In the genomic region with DNA sequence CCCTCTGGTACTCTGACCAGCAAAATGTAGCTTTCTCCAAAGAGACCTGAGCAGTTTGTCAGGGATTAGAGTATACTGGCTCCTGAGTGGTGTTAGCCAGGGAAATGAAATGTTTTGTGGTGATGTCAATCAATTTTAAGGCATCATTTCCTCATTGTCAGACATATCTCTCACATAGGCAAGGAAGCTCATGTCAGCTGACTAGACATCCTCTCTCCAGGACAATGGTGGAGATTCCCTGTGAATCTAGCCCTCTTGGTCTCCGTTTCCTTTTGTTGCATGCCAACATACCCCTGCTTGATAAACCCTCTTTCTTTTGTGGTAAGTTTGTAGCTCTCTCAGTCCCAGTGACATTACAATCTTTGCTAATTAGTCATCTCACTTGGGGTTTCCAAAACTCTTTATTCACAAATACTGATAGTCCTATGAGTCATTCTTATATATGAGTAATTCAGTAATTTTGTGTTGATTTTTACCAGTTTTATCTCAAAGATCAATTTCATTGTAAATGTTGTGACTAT, we compare ENCODE assay signal across 1 cellular context.
A peak's percentile ranks its signal among the peaks of the same experiment; 100 is the strongest.
TF ChIP-seq lines count a peak whose summit lies in the region.

No MANE protein-coding gene starts in this region.

TF ChIP-seq in GM12878, 131 proteins besides CTCF, POLR2A, EP300 and RAD21 (continued from another document and continues in another):
- TF ChIP-seq, protein P1, sequence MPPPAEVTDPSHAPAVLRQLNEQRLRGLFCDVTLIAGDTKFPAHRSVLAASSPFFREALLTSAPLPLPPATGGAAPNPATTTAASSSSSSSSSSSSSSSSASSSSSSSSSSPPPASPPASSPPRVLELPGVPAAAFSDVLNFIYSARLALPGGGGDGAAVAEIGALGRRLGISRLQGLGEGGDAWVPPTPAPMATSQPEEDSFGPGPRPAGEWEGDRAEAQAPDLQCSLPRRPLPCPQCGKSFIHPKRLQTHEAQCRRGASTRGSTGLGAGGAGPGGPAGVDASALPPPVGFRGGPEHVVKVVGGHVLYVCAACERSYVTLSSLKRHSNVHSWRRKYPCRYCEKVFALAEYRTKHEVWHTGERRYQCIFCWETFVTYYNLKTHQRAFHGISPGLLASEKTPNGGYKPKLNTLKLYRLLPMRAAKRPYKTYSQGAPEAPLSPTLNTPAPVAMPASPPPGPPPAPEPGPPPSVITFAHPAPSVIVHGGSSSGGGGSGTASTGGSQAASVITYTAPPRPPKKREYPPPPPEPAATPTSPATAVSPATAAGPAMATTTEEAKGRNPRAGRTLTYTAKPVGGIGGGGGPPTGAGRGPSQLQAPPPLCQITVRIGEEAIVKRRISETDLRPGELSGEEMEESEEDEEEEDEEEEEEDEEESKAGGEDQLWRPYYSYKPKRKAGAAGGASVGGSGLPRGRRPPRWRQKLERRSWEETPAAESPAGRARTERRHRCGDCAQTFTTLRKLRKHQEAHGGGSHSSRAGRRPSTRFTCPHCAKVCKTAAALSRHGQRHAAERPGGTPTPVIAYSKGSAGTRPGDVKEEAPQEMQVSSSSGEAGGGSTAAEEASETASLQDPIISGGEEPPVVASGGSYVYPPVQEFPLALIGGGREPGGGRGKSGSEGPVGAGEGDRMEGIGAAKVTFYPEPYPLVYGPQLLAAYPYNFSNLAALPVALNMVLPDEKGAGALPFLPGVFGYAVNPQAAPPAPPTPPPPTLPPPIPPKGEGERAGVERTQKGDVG (CRISPR knock-in tag; IDR thresholded peaks at IDR 0.05), result no peak
- TF ChIP-seq, protein P2, sequence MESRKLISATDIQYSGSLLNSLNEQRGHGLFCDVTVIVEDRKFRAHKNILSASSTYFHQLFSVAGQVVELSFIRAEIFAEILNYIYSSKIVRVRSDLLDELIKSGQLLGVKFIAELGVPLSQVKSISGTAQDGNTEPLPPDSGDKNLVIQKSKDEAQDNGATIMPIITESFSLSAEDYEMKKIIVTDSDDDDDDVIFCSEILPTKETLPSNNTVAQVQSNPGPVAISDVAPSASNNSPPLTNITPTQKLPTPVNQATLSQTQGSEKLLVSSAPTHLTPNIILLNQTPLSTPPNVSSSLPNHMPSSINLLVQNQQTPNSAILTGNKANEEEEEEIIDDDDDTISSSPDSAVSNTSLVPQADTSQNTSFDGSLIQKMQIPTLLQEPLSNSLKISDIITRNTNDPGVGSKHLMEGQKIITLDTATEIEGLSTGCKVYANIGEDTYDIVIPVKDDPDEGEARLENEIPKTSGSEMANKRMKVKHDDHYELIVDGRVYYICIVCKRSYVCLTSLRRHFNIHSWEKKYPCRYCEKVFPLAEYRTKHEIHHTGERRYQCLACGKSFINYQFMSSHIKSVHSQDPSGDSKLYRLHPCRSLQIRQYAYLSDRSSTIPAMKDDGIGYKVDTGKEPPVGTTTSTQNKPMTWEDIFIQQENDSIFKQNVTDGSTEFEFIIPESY (IDR thresholded peaks at IDR 0.05), result no peak
- TF ChIP-seq BHLHE40 (IDR thresholded peaks at IDR 0.05; ENCODE audit: borderline replicate concordance in 1 of 2, low read depth in 2 of 2, low read length in 1 of 2) (peak in 1 of 2 experiments; percentile 13; a peak in 1 of 4 replicates), ESRRA (IDR thresholded peaks at IDR 0.05; ENCODE audit: low read length) (no peak), NR2C2 (IDR thresholded peaks at IDR 0.05; ENCODE audit: borderline replicate concordance, control insufficient read depth, insufficient read length, low read depth) (no peak), TCF7 (IDR thresholded peaks at IDR 0.05; ENCODE audit: borderline replicate concordance) (0 out of 2 replicates have a peak, but pooled peaks have one; percentile 53), SMAD5 (IDR thresholded peaks at IDR 0.05; ENCODE audit: low read depth) (no peak), SREBF2 (IDR thresholded peaks at IDR 0.05; ENCODE audit: low read length) (no peak), POLR2AphosphoS5 (IDR thresholded peaks at IDR 0.05; ENCODE audit: low read length) (no peak), POLR2AphosphoS2 (IDR thresholded peaks at IDR 0.05; ENCODE audit: low read depth, low read length) (no peak), SRF (IDR thresholded peaks at IDR 0.05; ENCODE audit: low read depth in 2 of 2, low read length in 2 of 2) (no peak), NFIC (IDR thresholded peaks at IDR 0.05; ENCODE audit: low read depth, low read length) (peak; percentile 95), CREM (IDR thresholded peaks at IDR 0.05; ENCODE audit: low read depth) (peak; percentile 84), RUNX3 (IDR thresholded peaks at IDR 0.05; ENCODE audit: low read length) (peak; percentile 94), JUNB (IDR thresholded peaks at IDR 0.05) (peak; percentile 93), POU2F2 (IDR thresholded peaks at IDR 0.05; ENCODE audit: borderline replicate concordance, low read depth, low read length) (no peak), CHD1 (IDR thresholded peaks at IDR 0.05; ENCODE audit: low read depth, low read length) (no peak), MEF2B (IDR thresholded peaks at IDR 0.05; ENCODE audit: partially characterized antibody, poor library complexity, severe bottlenecking) (peak; percentile 45), GABPA (IDR thresholded peaks at IDR 0.05; ENCODE audit: low read depth) (peak; percentile 39; the same call in 1 of the 2 replicates), KAT2A (conservative IDR thresholded peaks at IDR 0.05; ENCODE audit: control insufficient read depth, low read depth, low read length) (no peak), SMC3 (IDR thresholded peaks at IDR 0.05; ENCODE audit: borderline replicate concordance, low read length) (no peak), MXI1 (IDR thresholded peaks at IDR 0.05; ENCODE audit: low read depth, low read length) (no peak), KLF5 (IDR thresholded peaks at IDR 0.05; ENCODE audit: partially characterized antibody) (no peak), SREBF1 (IDR thresholded peaks at IDR 0.05; ENCODE audit: low read length) (no peak)
- TF ChIP-seq, protein P3, sequence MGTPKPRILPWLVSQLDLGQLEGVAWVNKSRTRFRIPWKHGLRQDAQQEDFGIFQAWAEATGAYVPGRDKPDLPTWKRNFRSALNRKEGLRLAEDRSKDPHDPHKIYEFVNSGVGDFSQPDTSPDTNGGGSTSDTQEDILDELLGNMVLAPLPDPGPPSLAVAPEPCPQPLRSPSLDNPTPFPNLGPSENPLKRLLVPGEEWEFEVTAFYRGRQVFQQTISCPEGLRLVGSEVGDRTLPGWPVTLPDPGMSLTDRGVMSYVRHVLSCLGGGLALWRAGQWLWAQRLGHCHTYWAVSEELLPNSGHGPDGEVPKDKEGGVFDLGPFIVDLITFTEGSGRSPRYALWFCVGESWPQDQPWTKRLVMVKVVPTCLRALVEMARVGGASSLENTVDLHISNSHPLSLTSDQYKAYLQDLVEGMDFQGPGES (IDR thresholded peaks at IDR 0.05), result no peak
- TF ChIP-seq, protein P4, sequence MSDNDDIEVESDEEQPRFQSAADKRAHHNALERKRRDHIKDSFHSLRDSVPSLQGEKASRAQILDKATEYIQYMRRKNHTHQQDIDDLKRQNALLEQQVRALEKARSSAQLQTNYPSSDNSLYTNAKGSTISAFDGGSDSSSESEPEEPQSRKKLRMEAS (IDR thresholded peaks at IDR 0.05; ENCODE audit: low read depth, low read length), result no peak
- TF ChIP-seq, protein P5, sequence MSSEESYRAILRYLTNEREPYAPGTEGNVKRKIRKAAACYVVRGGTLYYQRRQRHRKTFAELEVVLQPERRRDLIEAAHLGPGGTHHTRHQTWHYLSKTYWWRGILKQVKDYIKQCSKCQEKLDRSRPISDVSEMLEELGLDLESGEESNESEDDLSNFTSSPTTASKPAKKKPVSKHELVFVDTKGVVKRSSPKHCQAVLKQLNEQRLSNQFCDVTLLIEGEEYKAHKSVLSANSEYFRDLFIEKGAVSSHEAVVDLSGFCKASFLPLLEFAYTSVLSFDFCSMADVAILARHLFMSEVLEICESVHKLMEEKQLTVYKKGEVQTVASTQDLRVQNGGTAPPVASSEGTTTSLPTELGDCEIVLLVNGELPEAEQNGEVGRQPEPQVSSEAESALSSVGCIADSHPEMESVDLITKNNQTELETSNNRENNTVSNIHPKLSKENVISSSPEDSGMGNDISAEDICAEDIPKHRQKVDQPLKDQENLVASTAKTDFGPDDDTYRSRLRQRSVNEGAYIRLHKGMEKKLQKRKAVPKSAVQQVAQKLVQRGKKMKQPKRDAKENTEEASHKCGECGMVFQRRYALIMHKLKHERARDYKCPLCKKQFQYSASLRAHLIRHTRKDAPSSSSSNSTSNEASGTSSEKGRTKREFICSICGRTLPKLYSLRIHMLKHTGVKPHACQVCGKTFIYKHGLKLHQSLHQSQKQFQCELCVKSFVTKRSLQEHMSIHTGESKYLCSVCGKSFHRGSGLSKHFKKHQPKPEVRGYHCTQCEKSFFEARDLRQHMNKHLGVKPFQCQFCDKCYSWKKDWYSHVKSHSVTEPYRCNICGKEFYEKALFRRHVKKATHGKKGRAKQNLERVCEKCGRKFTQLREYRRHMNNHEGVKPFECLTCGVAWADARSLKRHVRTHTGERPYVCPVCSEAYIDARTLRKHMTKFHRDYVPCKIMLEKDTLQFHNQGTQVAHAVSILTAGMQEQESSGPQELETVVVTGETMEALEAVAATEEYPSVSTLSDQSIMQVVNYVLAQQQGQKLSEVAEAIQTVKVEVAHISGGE (CRISPR knock-in tag; IDR thresholded peaks at IDR 0.05), result no peak
- TF ChIP-seq, protein P6, sequence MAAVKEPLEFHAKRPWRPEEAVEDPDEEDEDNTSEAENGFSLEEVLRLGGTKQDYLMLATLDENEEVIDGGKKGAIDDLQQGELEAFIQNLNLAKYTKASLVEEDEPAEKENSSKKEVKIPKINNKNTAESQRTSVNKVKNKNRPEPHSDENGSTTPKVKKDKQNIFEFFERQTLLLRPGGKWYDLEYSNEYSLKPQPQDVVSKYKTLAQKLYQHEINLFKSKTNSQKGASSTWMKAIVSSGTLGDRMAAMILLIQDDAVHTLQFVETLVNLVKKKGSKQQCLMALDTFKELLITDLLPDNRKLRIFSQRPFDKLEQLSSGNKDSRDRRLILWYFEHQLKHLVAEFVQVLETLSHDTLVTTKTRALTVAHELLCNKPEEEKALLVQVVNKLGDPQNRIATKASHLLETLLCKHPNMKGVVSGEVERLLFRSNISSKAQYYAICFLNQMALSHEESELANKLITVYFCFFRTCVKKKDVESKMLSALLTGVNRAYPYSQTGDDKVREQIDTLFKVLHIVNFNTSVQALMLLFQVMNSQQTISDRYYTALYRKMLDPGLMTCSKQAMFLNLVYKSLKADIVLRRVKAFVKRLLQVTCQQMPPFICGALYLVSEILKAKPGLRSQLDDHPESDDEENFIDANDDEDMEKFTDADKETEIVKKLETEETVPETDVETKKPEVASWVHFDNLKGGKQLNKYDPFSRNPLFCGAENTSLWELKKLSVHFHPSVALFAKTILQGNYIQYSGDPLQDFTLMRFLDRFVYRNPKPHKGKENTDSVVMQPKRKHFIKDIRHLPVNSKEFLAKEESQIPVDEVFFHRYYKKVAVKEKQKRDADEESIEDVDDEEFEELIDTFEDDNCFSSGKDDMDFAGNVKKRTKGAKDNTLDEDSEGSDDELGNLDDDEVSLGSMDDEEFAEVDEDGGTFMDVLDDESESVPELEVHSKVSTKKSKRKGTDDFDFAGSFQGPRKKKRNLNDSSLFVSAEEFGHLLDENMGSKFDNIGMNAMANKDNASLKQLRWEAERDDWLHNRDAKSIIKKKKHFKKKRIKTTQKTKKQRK (IDR thresholded peaks at IDR 0.05; ENCODE audit: low read depth, low read length), result no peak
- TF ChIP-seq, protein P7, sequence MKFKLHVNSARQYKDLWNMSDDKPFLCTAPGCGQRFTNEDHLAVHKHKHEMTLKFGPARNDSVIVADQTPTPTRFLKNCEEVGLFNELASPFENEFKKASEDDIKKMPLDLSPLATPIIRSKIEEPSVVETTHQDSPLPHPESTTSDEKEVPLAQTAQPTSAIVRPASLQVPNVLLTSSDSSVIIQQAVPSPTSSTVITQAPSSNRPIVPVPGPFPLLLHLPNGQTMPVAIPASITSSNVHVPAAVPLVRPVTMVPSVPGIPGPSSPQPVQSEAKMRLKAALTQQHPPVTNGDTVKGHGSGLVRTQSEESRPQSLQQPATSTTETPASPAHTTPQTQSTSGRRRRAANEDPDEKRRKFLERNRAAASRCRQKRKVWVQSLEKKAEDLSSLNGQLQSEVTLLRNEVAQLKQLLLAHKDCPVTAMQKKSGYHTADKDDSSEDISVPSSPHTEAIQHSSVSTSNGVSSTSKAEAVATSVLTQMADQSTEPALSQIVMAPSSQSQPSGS (IDR thresholded peaks at IDR 0.05; ENCODE audit: low read length), result peak; percentile 89
- TF ChIP-seq, protein P8, sequence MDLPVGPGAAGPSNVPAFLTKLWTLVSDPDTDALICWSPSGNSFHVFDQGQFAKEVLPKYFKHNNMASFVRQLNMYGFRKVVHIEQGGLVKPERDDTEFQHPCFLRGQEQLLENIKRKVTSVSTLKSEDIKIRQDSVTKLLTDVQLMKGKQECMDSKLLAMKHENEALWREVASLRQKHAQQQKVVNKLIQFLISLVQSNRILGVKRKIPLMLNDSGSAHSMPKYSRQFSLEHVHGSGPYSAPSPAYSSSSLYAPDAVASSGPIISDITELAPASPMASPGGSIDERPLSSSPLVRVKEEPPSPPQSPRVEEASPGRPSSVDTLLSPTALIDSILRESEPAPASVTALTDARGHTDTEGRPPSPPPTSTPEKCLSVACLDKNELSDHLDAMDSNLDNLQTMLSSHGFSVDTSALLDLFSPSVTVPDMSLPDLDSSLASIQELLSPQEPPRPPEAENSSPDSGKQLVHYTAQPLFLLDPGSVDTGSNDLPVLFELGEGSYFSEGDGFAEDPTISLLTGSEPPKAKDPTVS (IDR thresholded peaks at IDR 0.05; ENCODE audit: low read depth, low read length), result no peak
- TF ChIP-seq, protein P9, sequence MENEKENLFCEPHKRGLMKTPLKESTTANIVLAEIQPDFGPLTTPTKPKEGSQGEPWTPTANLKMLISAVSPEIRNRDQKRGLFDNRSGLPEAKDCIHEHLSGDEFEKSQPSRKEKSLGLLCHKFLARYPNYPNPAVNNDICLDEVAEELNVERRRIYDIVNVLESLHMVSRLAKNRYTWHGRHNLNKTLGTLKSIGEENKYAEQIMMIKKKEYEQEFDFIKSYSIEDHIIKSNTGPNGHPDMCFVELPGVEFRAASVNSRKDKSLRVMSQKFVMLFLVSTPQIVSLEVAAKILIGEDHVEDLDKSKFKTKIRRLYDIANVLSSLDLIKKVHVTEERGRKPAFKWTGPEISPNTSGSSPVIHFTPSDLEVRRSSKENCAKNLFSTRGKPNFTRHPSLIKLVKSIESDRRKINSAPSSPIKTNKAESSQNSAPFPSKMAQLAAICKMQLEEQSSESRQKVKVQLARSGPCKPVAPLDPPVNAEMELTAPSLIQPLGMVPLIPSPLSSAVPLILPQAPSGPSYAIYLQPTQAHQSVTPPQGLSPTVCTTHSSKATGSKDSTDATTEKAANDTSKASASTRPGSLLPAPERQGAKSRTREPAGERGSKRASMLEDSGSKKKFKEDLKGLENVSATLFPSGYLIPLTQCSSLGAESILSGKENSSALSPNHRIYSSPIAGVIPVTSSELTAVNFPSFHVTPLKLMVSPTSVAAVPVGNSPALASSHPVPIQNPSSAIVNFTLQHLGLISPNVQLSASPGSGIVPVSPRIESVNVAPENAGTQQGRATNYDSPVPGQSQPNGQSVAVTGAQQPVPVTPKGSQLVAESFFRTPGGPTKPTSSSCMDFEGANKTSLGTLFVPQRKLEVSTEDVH (IDR thresholded peaks at IDR 0.05; ENCODE audit: low read depth, partially characterized antibody), result no peak
